ENCODE assay signal across 9 cellular contexts in the genomic region with DNA sequence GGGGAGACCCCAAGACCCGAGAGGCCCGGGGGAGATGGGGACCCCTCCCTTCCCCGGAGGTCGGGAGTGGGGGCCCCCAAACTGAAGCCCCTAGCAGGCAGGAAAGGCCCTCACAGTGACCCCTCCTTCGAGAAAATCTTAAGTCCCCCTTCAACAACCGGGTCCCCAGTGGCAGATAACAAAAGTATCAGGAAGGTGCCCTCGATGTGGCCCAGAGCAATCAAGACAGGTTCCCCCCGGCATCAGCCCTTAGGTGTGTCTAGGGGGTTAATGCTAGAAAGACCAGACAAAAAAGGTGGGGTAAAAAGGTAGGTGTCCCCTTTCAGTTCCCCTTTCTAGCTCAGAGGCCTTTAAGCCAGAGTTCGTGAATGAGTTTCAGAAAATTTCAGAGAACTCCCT. TPM values are rescaled to one million over a fixed set of nuclear protein-coding genes. Genes with fewer than 3 reads are reported as not detected.
DNase-seq lines count a peak whose midpoint lies in the region; ATAC-seq, FAIRE-seq and TF ChIP-seq lines count a peak whose summit lies in the region.
"Had no signal": no experiment of that assay in that cellular context is flagged by ENCODE, and none has a peak within 500 bp of the region (broad histone marks: within the 10 kb centered on the region; RNA-seq: fewer than 3 reads in every experiment).

No MANE protein-coding gene starts in this region.

- H3K27me3 Mint-ChIP-seq in endothelial cell (ENCODE audit: unreplicated experiment): no peaks in the 10 kb centered on the region
- H3K27me3 Mint-ChIP-seq in progenitor cell of endocrine pancreas: no peaks in the 10 kb centered on the region

- H3K4me1 Mint-ChIP-seq in endothelial cell (ENCODE audit: unreplicated experiment) (peaks cover 45% of the 10 kb centered on the region), progenitor cell of endocrine pancreas (ENCODE audit: low read depth) (peaks cover 38% of the 10 kb centered on the region)

- H3K4me3 Mint-ChIP-seq in endothelial cell (ENCODE audit: unreplicated experiment): peak overlapping the region; percentile 87
- peak overlapping the region; percentile 78 for H3K4me3 Mint-ChIP-seq in progenitor cell of endocrine pancreas (ENCODE audit: low read depth)

- no peaks in the 10 kb centered on the region for H3K9me3 ChIP-seq in Peyer's patch

- no peak for ATAC-seq in HG03432 (IDR thresholded peaks at IDR 0.05; ENCODE audit: unreplicated experiment)
- no peak for ATAC-seq in GM18511 (IDR thresholded peaks at IDR 0.05; ENCODE audit: unreplicated experiment)

- H3K27ac Mint-ChIP-seq in endothelial cell (ENCODE audit: unreplicated experiment) (no peak overlapping the region), progenitor cell of endocrine pancreas (peak overlapping the region; percentile 82)

- H3K27me3 ChIP-seq in Peyer's patch: no peaks in the 10 kb centered on the region

- peaks cover 4% of the 10 kb centered on the region for H3K36me3 Mint-ChIP-seq in endothelial cell (ENCODE audit: low read depth, unreplicated experiment)
- H3K36me3 Mint-ChIP-seq in progenitor cell of endocrine pancreas (ENCODE audit: insufficient read depth): peaks cover 6% of the 10 kb centered on the region

- H3K4me1 ChIP-seq in Peyer's patch: peaks cover 0 to 54% (median 25%) of the 10 kb centered on the region in 4 donors

- H3K27ac ChIP-seq in Peyer's patch: peak overlapping the region; percentile 73 to 95 (median 84)

- TF ChIP-seq CTCF in Peyer's patch (IDR thresholded peaks at IDR 0.05) (peak in 1 of 6 experiments; percentile 2), endothelial cell (IDR thresholded peaks at IDR 0.05; ENCODE audit: unreplicated experiment) (no peak), progenitor cell of endocrine pancreas (IDR thresholded peaks at IDR 0.05; ENCODE audit: unreplicated experiment) (no peak)

- peak; percentile 90 for FAIRE-seq in GM19239 (lab: Jason Lieb, UNC)
- FAIRE-seq: TTC549 had no signal

- H3K9me3 Mint-ChIP-seq in endothelial cell (ENCODE audit: unreplicated experiment) (no peaks in the 10 kb centered on the region), progenitor cell of endocrine pancreas (ENCODE audit: low read depth) (no peaks in the 10 kb centered on the region)

- no peaks in the 10 kb centered on the region for H3K36me3 ChIP-seq in Peyer's patch

- H3K4me3 ChIP-seq in Peyer's patch: peak overlapping the region; percentile 65 to 86 (median 72)

- TF ChIP-seq POLR2A in Peyer's patch (IDR thresholded peaks at IDR 0.05): no peak

- DNase-seq in GM19239 (ENCODE audit: insufficient read length, low spot score) (peak; percentile 86), Peyer's patch (peak in 2 of 3 donors; percentile 61 to 68), endothelial cell (ENCODE audit: low spot score) (no peak), progenitor cell of endocrine pancreas (ENCODE audit: low spot score, unreplicated experiment) (no peak), SKM-1 (lab: John Stamatoyannopoulos, UW; ENCODE audit: unreplicated experiment) (no peak), NCI-H146 (lab: John Stamatoyannopoulos, UW) (no peak)

RNA-seq across cellular contexts. Expression of gene ECE1, which starts 0.3 kb away (rescaled TPM):
- total RNA-seq in Peyer's patch: 100 to 1,000 TPM; 105 to 122 (median 112) TPM
- total RNA-seq in endothelial cell (ENCODE audit: unreplicated experiment): 328 TPM
- total RNA-seq in progenitor cell of endocrine pancreas: 200 and 217 TPM in 2 replicates

Comparison
In these comparisons a context has a peak if more than half of its experiments do, and no peak if none do; other contexts are left out.
1. DNase-seq: peak in GM19239 (single experiment) and Peyer's patch (2 of 3); none in endothelial cell (single experiment), progenitor cell of endocrine pancreas (single experiment), SKM-1 (single experiment) and NCI-H146 (single experiment).